ENCODE assay signal across 16 cellular contexts in the genomic region with DNA sequence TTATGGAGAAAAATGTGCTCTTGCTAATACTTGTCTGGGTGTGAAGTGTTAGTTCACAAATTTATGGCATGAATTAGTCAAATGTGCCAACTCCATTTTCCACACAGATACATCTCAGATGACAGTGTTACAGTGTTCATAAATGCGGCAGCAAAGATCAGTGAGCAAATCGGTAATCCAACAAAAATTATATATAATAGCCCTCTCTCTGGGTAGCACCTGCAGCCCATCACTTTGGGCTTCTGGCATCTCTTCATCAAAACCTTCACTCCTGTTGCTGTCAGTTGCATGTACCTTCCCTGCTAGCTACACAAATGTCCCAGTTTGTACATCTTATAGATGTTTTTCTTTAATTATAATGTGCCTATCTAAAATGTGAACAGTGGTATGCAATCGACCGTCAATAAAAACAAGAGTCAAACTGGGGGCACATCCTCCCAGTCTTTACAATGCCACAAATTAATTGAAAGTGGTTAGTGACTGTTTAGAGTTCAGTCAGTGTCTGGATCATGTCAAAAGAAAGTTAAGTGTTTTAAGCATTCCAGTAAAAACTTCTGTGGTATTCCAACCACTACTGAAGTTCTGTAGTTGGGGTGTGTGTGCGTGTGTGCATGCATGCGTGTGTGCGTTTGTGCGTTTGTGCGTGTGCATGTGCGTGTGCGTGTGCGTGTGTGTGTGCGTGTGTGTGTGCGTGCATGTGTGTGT.
A peak's percentile ranks its signal among the peaks of the same experiment; 100 is the strongest.
DNase-seq lines count a peak whose midpoint lies in the region; ATAC-seq and TF ChIP-seq lines count a peak whose summit lies in the region.
"Had no signal": no experiment of that assay in that cellular context is flagged by ENCODE, and none has a peak within 500 bp of the region (broad histone marks: within the 10 kb centered on the region; RNA-seq: fewer than 3 reads in every experiment).

No MANE protein-coding gene starts in this region.

- peaks cover 14% of the 10 kb centered on the region for H3K4me1 Mint-ChIP-seq in progenitor cell of endocrine pancreas (ENCODE audit: low read depth)
- H3K4me1 Mint-ChIP-seq in CD4-positive, alpha-beta memory T cell = peaks cover 0 to 3% (median 0%) of the 10 kb centered on the region in 4 donors

- intact Hi-C loops in CD4-positive, alpha-beta memory T cell (cut with micrococcal nuclease) = no loop called here

- H3K9me3 ChIP-seq in SK-N-SH (no peaks in the 10 kb centered on the region), hepatocyte (ENCODE audit: low read depth) (no peaks in the 10 kb centered on the region)
- H3K9me3 ChIP-seq in CD4-positive, alpha-beta memory T cell (ENCODE audit: control insufficient read depth in 1 of 2, low read length in 2 of 2) = no peaks in the 10 kb centered on the region
- H3K9me3 ChIP-seq: Peyer's patch, SJSA1 had no signal

- H3K36me3 ChIP-seq in SK-N-SH (replicated peaks in 1 of 2; ENCODE audit: control insufficient read depth in 1 of 2, insufficient read depth in 2 of 2, low read length in 1 of 2) (no peaks in the 10 kb centered on the region), hepatocyte (replicated peaks; ENCODE audit: insufficient read depth, low read depth) (no peaks in the 10 kb centered on the region)
- no peaks in the 10 kb centered on the region for H3K36me3 ChIP-seq in CD4-positive, alpha-beta memory T cell (ENCODE audit: insufficient read depth, low read length)
- H3K36me3 ChIP-seq: Peyer's patch, SJSA1 had no signal

- no peaks in the 10 kb centered on the region for H4K20me1 ChIP-seq in SK-N-SH (ENCODE audit: insufficient read depth)
- no peaks in the 10 kb centered on the region for H4K20me1 ChIP-seq in hepatocyte (ENCODE audit: insufficient read depth, poor library complexity, severe bottlenecking)

- peaks cover 3% of the 10 kb centered on the region for H3K9me3 Mint-ChIP-seq in progenitor cell of endocrine pancreas (ENCODE audit: low read depth)
- peaks cover 0 to 2% (median 0%) of the 10 kb centered on the region in 8 donors for H3K9me3 Mint-ChIP-seq in CD4-positive, alpha-beta memory T cell
- H3K9me3 Mint-ChIP-seq: H9 had no signal

- H3K27ac ChIP-seq in SK-N-SH (ENCODE audit: low read depth in 2 of 2, low read length in 1 of 2) = no peak overlapping the region
- no peak overlapping the region for H3K27ac ChIP-seq in hepatocyte
- H3K27ac ChIP-seq in CD4-positive, alpha-beta memory T cell (ENCODE audit: low read depth, low read length) = no peak overlapping the region
- H3K27ac ChIP-seq: C4-2B, Peyer's patch, SJSA1 had no signal

- ATAC-seq in HG02973 (IDR thresholded peaks at IDR 0.05; ENCODE audit: unreplicated experiment) = no peak

- 92% methylated on average over 14 of the region's 14 CpGs for WGBS in SK-N-SH (ENCODE audit: low lambda C conversion rate)
- WGBS in hepatocyte (ENCODE audit: low lambda C conversion rate, missing lambda C conversion rate) = 66% methylated on average over 14 of the region's 14 CpGs

- no peak for TF ChIP-seq RAD21 in SK-N-SH (IDR thresholded peaks at IDR 0.05; ENCODE audit: low read length)

- H3K27me3 Mint-ChIP-seq in progenitor cell of endocrine pancreas = no peaks in the 10 kb centered on the region
- peaks cover 3 to 5% of the 10 kb centered on the region in 2 donors for H3K27me3 Mint-ChIP-seq in CD4-positive, alpha-beta memory T cell

- TF ChIP-seq EP300 in SK-N-SH (IDR thresholded peaks at IDR 0.05; ENCODE audit: borderline replicate concordance in 1 of 2, low read depth in 1 of 2, low read length in 1 of 2) = 0 out of 4 replicates have a peak, but pooled peaks of 1 of the 2 experiments have one; percentile 35

- CTCF ChIA-PET in SK-N-SH (lab: Yijun Ruan, JAX) = no interaction called here
- CTCF ChIA-PET in CD4-positive, alpha-beta memory T cell (lab: Charles Lee; ENCODE audit: partially characterized antibody) = no interaction called here

- TF ChIP-seq CTCF in SK-N-SH (IDR thresholded peaks at IDR 0.05) (no peak), hepatocyte (IDR thresholded peaks at IDR 0.05; ENCODE audit: poor library complexity) (no peak), progenitor cell of endocrine pancreas (IDR thresholded peaks at IDR 0.05; ENCODE audit: unreplicated experiment) (no peak)

- H3K79me2 ChIP-seq in SK-N-SH (ENCODE audit: insufficient read depth) = no peaks in the 10 kb centered on the region
- H3K79me2 ChIP-seq in hepatocyte = no peaks in the 10 kb centered on the region

- H2AFZ ChIP-seq in SK-N-SH (ENCODE audit: low read depth) (no peak overlapping the region), hepatocyte (no peak overlapping the region)

- no peak overlapping the region for H3K9ac ChIP-seq in SK-N-SH

- H3K9me2 ChIP-seq in SK-N-SH (no peaks in the 10 kb centered on the region), hepatocyte (replicated peaks; ENCODE audit: insufficient read depth) (no peaks in the 10 kb centered on the region)

- H3K27me3 ChIP-seq in SK-N-SH (ENCODE audit: insufficient read depth) (no peaks in the 10 kb centered on the region), hepatocyte (no peaks in the 10 kb centered on the region)
- H3K27me3 ChIP-seq in CD4-positive, alpha-beta memory T cell (ENCODE audit: insufficient read depth, low read length) = no peaks in the 10 kb centered on the region
- H3K27me3 ChIP-seq: Peyer's patch, SJSA1 had no signal

- no peaks in the 10 kb centered on the region for H3F3A ChIP-seq in SK-N-SH (replicated peaks; ENCODE audit: insufficient read depth)

- H3K36me3 Mint-ChIP-seq in progenitor cell of endocrine pancreas (ENCODE audit: insufficient read depth) = peaks cover 3% of the 10 kb centered on the region
- no peaks in the 10 kb centered on the region for H3K36me3 Mint-ChIP-seq in CD4-positive, alpha-beta memory T cell

- DNase-seq in NCI-H1436 (lab: John Stamatoyannopoulos, UW) (peak; percentile 40), SK-N-SH (no peak), hepatocyte (ENCODE audit: low spot score) (no peak), progenitor cell of endocrine pancreas (ENCODE audit: low spot score, unreplicated experiment) (no peak), G401 (ENCODE audit: low spot score) (no peak)
- no peak for DNase-seq in CD4-positive, alpha-beta memory T cell
- DNase-seq: AML-193; DMS79 treated with DMSO at 0.1 percent for 48 hours; H9; NCI-H1105 treated with DMSO at 0.1 percent for 48 hours; NCI-H187 treated with DMSO at 0.1 percent for 48 hours; NK-92 treated with Interleukin-12 subunit alpha and Interleukin-12 subunit beta, amount 100 ng/mL, for 24 hours; Peyer's patch had no signal

- H3K4me1 ChIP-seq in SK-N-SH (ENCODE audit: control insufficient read depth in 1 of 2, insufficient read depth in 2 of 2, low read depth in 1 of 2, low read length in 1 of 2) (peaks cover 14 to 21% of the 10 kb centered on the region in 2 experiments; a peak in 3 of 4 replicates), hepatocyte (ENCODE audit: insufficient read depth) (peaks cover 30% of the 10 kb centered on the region)
- H3K4me1 ChIP-seq in CD4-positive, alpha-beta memory T cell (ENCODE audit: insufficient read depth, low read length) = no peaks in the 10 kb centered on the region
- H3K4me1 ChIP-seq: Peyer's patch, SJSA1 had no signal

- H3K4me3 ChIP-seq in SK-N-SH (ENCODE audit: low read depth in 2 of 2, low read length in 1 of 2) (no peak overlapping the region), hepatocyte (no peak overlapping the region)
- no peak overlapping the region for H3K4me3 ChIP-seq in CD4-positive, alpha-beta memory T cell (ENCODE audit: low read length in 2 of 2)
- H3K4me3 ChIP-seq: Peyer's patch, SJSA1 had no signal

- POLR2A ChIA-PET in SK-N-SH (lab: Yijun Ruan, JAX) = no interaction called here
- POLR2A ChIA-PET in CD4-positive, alpha-beta memory T cell (lab: Charles Lee; ENCODE audit: partially characterized antibody) = no interaction called here

- H3K27ac Mint-ChIP-seq in progenitor cell of endocrine pancreas = peak overlapping the region; percentile 29
- no peak overlapping the region for H3K27ac Mint-ChIP-seq in CD4-positive, alpha-beta memory T cell

- H3K4me2 ChIP-seq in SK-N-SH (no peak overlapping the region), hepatocyte (peak overlapping the region; percentile 17)

- in situ Hi-C loops in G401 (cut with HindIII; ENCODE audit: low sequenced_read_pairs) = no loop called here

- H3K4me3 Mint-ChIP-seq in progenitor cell of endocrine pancreas (ENCODE audit: low read depth) = no peak overlapping the region
- no peak overlapping the region for H3K4me3 Mint-ChIP-seq in CD4-positive, alpha-beta memory T cell
- H3K4me3 Mint-ChIP-seq: H9 had no signal

TF ChIP-seq in SK-N-SH, 30 proteins besides CTCF, POLR2A, EP300 and RAD21:
- TF ChIP-seq MEF2A (IDR thresholded peaks at IDR 0.05; ENCODE audit: borderline replicate concordance, low read depth) = no peak
- TF ChIP-seq TCF12 (IDR thresholded peaks at IDR 0.05) = peak; percentile 46; the same call in 1 of the 2 replicates
- TF ChIP-seq, protein P1, sequence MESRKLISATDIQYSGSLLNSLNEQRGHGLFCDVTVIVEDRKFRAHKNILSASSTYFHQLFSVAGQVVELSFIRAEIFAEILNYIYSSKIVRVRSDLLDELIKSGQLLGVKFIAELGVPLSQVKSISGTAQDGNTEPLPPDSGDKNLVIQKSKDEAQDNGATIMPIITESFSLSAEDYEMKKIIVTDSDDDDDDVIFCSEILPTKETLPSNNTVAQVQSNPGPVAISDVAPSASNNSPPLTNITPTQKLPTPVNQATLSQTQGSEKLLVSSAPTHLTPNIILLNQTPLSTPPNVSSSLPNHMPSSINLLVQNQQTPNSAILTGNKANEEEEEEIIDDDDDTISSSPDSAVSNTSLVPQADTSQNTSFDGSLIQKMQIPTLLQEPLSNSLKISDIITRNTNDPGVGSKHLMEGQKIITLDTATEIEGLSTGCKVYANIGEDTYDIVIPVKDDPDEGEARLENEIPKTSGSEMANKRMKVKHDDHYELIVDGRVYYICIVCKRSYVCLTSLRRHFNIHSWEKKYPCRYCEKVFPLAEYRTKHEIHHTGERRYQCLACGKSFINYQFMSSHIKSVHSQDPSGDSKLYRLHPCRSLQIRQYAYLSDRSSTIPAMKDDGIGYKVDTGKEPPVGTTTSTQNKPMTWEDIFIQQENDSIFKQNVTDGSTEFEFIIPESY (IDR thresholded peaks at IDR 0.05; ENCODE audit: borderline replicate concordance, low read depth) = no peak
